ENCODE assay signal across 8 cellular contexts in the genomic region with DNA sequence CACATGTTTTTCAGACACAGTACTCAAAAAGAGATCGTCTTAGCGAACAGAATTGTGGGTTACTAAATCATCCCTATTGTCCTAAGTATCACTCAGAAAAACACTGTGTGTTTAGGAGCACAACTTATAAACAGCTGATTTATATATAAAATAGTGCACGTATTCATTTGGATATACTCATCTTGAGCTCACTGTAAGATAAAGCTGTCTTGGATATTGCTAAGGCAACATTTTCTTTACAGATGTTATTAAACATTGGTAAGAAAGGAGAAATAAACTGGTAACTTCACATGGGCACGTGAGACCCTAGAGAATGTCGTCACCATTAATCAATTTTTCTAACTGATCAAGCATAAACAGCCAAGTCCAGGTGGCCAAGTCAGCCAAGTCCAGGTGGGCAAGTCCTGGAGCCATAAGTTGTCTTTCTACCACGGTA. TPM values are rescaled to one million over a fixed set of nuclear protein-coding genes. Genes with fewer than 3 reads are reported as not detected.
A peak's percentile ranks its signal among the peaks of the same experiment; 100 is the strongest.
DNase-seq lines count a peak whose midpoint lies in the region; ATAC-seq, FAIRE-seq and TF ChIP-seq lines count a peak whose summit lies in the region.

No MANE protein-coding gene starts in this region.

- ATAC-seq in WTC11 (no peak), HG03039 (IDR thresholded peaks at IDR 0.05; ENCODE audit: unreplicated experiment) (no peak), GM19397 (IDR thresholded peaks at IDR 0.05; ENCODE audit: unreplicated experiment) (no peak)

- peak overlapping the region; percentile 95 for H3K4me3 Mint-ChIP-seq in WTC11

- H3K4me1 ChIP-seq in A673 (ENCODE audit: insufficient read depth, low read length, poor library complexity, severe bottlenecking) (peaks cover 35% of the 10 kb centered on the region), iPS-18a (ENCODE audit: control insufficient read depth, low read depth, low read length) (peaks cover 35% of the 10 kb centered on the region), subcutaneous abdominal adipose tissue (ENCODE audit: control insufficient read depth in 5 of 5, insufficient read depth in 5 of 5, low read length in 5 of 5) (peaks cover 2 to 31% (median 27%) of the 10 kb centered on the region in 5 donors)

- no peaks in the 10 kb centered on the region for H3K27me3 Mint-ChIP-seq in WTC11 (ENCODE audit: low read depth)

- H3K9me3 Mint-ChIP-seq in WTC11, result no peaks in the 10 kb centered on the region

- peaks cover 45% of the 10 kb centered on the region for H3K4me1 Mint-ChIP-seq in WTC11

- no peaks in the 10 kb centered on the region for H3K27me3 ChIP-seq in A673 (replicated peaks; ENCODE audit: insufficient read depth, low read depth, low read length, poor library complexity)
- no peaks in the 10 kb centered on the region for H3K27me3 ChIP-seq in iPS-18a (ENCODE audit: control insufficient read depth, insufficient read depth, low read length)
- peaks cover 0 to 2% (median 0%) of the 10 kb centered on the region in 5 donors for H3K27me3 ChIP-seq in subcutaneous abdominal adipose tissue (ENCODE audit: control insufficient read depth in 5 of 5, insufficient read depth in 4 of 5, low read length in 5 of 5)

- peak overlapping the region; percentile 67 for H3K27ac ChIP-seq in A673 (ENCODE audit: low read depth, low read length, poor library complexity, severe bottlenecking)
- no peak overlapping the region for H3K27ac ChIP-seq in iPS-18a (ENCODE audit: low read length)
- H3K27ac ChIP-seq in subcutaneous abdominal adipose tissue (ENCODE audit: low read depth, low read length), result peak overlapping the region; percentile 74

- H3K36me3 ChIP-seq in A673 (ENCODE audit: insufficient read depth, low read length, poor library complexity, severe bottlenecking) (no peaks in the 10 kb centered on the region), iPS-18a (ENCODE audit: control insufficient read depth, low read depth, low read length) (peaks cover 8% of the 10 kb centered on the region), subcutaneous abdominal adipose tissue (ENCODE audit: control insufficient read depth in 5 of 5, insufficient read depth in 5 of 5, low read length in 5 of 5) (no peaks in the 10 kb centered on the region)

- TF ChIP-seq CTCF in A673 (conservative IDR thresholded peaks at IDR 0.05; ENCODE audit: low read depth, low read length) (no peak), WTC11 (IDR thresholded peaks at IDR 0.05) (no peak)

- TF ChIP-seq POLR2A in H54 (IDR thresholded peaks at IDR 0.05; ENCODE audit: low read depth, low read length), result no peak

- H3K27ac Mint-ChIP-seq in WTC11, result peak overlapping the region; percentile 78; the same call in 1 of the 2 replicates

- POLR2A ChIA-PET in A673 (lab: Charles Lee; ENCODE audit: low non-redundant PET), result no interaction called here
- POLR2A ChIA-PET in WTC11 (lab: Charles Lee), result interaction anchor here (0.8 to 3.6 kb wide), 2 partner anchors 88 to 142 kb away, joined by 3 to 27 read pairs; no protein-coding TSS in a partner anchor

- no TSS peak for BruUV-seq in A673 (replicated peaks; lab: Mats Ljungman, UMichigan)

- DNase-seq in A673 (ENCODE audit: low spot score) (peak; percentile 22), H54 (ENCODE audit: insufficient read length, low spot score) (no peak), WTC11 (ENCODE audit: low spot score) (no peak), RPMI8226 (no peak)

- CTCF ChIA-PET in A673 (lab: Charles Lee) (no interaction called here), WTC11 (lab: Charles Lee) (no interaction called here)

- intact Hi-C loops in A673 (cut with micrococcal nuclease; ENCODE audit: unreplicated experiment), result no loop called here

- H3K9me3 ChIP-seq in A673 (ENCODE audit: low read depth, low read length, poor library complexity, severe bottlenecking) (no peaks in the 10 kb centered on the region), iPS-18a (ENCODE audit: control insufficient read depth, low read depth, low read length) (no peaks in the 10 kb centered on the region), subcutaneous abdominal adipose tissue (ENCODE audit: control insufficient read depth in 5 of 5, low read length in 5 of 5) (no peaks in the 10 kb centered on the region)

- H3K9ac ChIP-seq in iPS-18a (ENCODE audit: low read length) (peak overlapping the region; percentile 78), subcutaneous abdominal adipose tissue (ENCODE audit: low read length in 5 of 5) (peak overlapping the region; percentile 31 to 73 (median 57))

- FAIRE-seq in H54 (lab: Jason Lieb, UNC), result peak; percentile 43

- peaks cover 27% of the 10 kb centered on the region for H3K36me3 Mint-ChIP-seq in WTC11

- H3K4me3 ChIP-seq in A673 (ENCODE audit: low read depth, low read length, poor library complexity, severe bottlenecking) (peak overlapping the region; percentile 90), iPS-18a (ENCODE audit: low read length) (peak overlapping the region; percentile 75), subcutaneous abdominal adipose tissue (ENCODE audit: low read depth in 1 of 5, low read length in 5 of 5) (peak overlapping the region; percentile 69 to 88 (median 83))

TF ChIP-seq in WTC11, 78 proteins besides CTCF, POLR2A, EP300 and RAD21:
- TF ChIP-seq, protein P1, sequence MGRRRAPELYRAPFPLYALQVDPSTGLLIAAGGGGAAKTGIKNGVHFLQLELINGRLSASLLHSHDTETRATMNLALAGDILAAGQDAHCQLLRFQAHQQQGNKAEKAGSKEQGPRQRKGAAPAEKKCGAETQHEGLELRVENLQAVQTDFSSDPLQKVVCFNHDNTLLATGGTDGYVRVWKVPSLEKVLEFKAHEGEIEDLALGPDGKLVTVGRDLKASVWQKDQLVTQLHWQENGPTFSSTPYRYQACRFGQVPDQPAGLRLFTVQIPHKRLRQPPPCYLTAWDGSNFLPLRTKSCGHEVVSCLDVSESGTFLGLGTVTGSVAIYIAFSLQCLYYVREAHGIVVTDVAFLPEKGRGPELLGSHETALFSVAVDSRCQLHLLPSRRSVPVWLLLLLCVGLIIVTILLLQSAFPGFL (CRISPR knock-in tag; IDR thresholded peaks at IDR 0.05; ENCODE audit: borderline replicate concordance), result no peak

RNA-seq across cellular contexts. Expression of a gene that starts 1.7 kb away (rescaled TPM):
- total RNA-seq in A673 (2021), result 52.7 and 55.3 TPM in 2 replicates
- 397 to 512 TPM (median 493 TPM) in 3 replicates for total RNA-seq in WTC11 (2021)
